ENCODE assay signal across 29 cellular contexts in the genomic region with DNA sequence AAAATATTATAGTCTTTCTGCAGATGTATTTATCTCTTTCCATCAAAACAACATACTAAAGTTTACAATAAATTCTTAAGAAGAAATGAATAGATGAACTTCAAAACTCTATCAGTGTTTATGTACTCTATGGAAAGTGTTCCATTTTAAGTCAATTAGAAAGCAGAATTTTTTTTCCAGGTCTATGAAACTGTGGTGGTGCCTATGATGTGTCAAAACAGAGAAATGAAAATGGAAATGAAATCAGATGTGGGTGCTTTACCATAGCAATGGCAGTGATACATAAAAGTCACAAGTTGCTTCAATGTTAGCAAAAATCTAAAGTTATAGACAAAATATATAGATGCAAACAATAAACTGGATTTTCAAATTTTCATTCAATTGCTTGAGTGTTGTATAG.
"Had no signal": no experiment of that assay in that cellular context is flagged by ENCODE, and none has a peak within 500 bp of the region (broad histone marks: within the 10 kb centered on the region; RNA-seq: fewer than 3 reads in every experiment).

No MANE protein-coding gene starts in this region.

- H3K9me3 ChIP-seq: pancreas, prostate gland, testis, thyroid gland had no signal

- ATAC-seq: left colon; left lung; lower lobe of right lung; naive thymus-derived CD8-positive, alpha-beta T cell; pancreas; right cardiac atrium; sciatic nerve; stimulated activated effector memory CD8-positive, alpha-beta T cell treated with anti-CD3 and anti-CD28 coated beads, Interleukin-12 subunit alpha, Interleukin-12 subunit beta, amount 100 ng/mL, for 72 hours had no signal

- H3K36me3 ChIP-seq: left lung, lower lobe of right lung, pancreas, prostate gland, thyroid gland, transverse colon, upper lobe of left lung, vagina had no signal

- H3K4me1 Mint-ChIP-seq: immature natural killer cell; naive thymus-derived CD8-positive, alpha-beta T cell; nephron; stimulated activated effector memory CD8-positive, alpha-beta T cell treated with anti-CD3 and anti-CD28 coated beads, Interleukin-12 subunit alpha, Interleukin-12 subunit beta, amount 100 ng/mL, for 72 hours had no signal

- H3K4me3 ChIP-seq: left lung, lower lobe of right lung, pancreas, prostate gland, skin epidermis, stomach, testis, thyroid gland, transverse colon, upper lobe of left lung, vagina had no signal

- DNase-seq: hypothalamus; immature natural killer cell; kidney; left colon; left lung; lower lobe of right lung; mammary epithelial cell; mesenchymal stem cell; naive thymus-derived CD8-positive, alpha-beta T cell; nucleus accumbens; pancreas; posterior cingulate gyrus; retina; right cardiac atrium; stimulated activated CD4-positive, alpha-beta T cell treated with anti-CD3 and anti-CD28 coated beads, Interleukin-4, amount 100 ng/mL, for 24 hours; stimulated activated naive CD4-positive, alpha-beta T cell; stomach; testis; thyroid gland; transverse colon; upper lobe of left lung had no signal

- H3K27ac ChIP-seq: left lung, lower lobe of right lung, pancreas, prostate gland, skin epidermis, stomach, testis, thyroid gland, transverse colon, upper lobe of left lung, vagina had no signal

- H3K4me1 ChIP-seq: left lung, lower lobe of right lung, pancreas, prostate gland, stomach, testis, thyroid gland, transverse colon, upper lobe of left lung, vagina had no signal

- H3K27ac Mint-ChIP-seq: immature natural killer cell; nephron; stimulated activated effector memory CD8-positive, alpha-beta T cell treated with anti-CD3 and anti-CD28 coated beads, Interleukin-12 subunit alpha, Interleukin-12 subunit beta, amount 100 ng/mL, for 72 hours had no signal

- H3K4me3 Mint-ChIP-seq: immature natural killer cell; naive thymus-derived CD8-positive, alpha-beta T cell; nephron; neural crest cell; stimulated activated effector memory CD8-positive, alpha-beta T cell treated with anti-CD3 and anti-CD28 coated beads, Interleukin-12 subunit alpha, Interleukin-12 subunit beta, amount 100 ng/mL, for 72 hours had no signal

- H3K27me3 ChIP-seq: pancreas, stomach, testis, thyroid gland, transverse colon, upper lobe of left lung, vagina had no signal

- FAIRE-seq: islet of Langerhans, kidney, pancreas had no signal
